Comparison of ENCODE assay signal across 1 cellular context in the genomic region with DNA sequence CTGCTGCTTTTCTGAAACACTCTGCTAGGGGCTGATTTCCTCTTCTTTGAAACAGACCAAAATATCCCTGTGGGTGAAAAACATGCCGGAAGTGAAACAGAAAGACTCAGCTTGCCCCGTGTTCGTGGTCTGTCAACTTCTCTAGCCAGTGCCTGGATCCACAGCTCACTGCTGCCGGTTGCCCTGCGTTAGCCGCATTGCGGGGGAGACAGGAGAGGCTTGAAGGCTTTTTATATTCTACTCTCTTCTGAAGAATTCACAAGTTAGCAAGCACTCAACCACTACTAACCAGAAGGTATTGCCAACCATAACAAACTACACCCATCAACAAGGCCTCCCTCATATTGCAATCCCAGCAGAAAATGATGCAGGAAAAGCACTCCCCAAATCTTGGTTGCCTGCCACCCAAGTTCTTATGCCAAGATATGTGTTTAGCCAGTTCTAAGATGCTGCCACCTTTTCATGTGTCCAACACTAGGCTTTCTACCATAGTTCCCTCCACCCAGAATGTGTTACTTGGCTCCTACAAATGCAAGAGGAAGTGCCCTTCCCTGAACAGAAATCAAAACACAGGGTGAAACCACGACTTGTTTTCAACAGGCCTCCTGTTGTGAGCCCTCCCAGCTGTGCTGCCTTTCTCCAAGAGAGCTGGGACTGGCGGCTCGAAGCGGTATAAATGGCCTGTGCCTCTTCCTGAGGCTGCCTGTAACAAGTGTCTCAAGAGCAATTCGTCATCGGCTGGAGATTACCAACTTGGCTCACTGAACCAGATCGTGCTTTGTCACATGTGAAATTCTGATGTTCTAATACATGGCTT.
TF ChIP-seq lines count a peak whose summit lies in the region.

No MANE protein-coding gene starts in this region.

TF ChIP-seq in GM12878, 131 proteins besides CTCF, POLR2A, EP300 and RAD21 (continued from another document):
- TF ChIP-seq, protein P1, sequence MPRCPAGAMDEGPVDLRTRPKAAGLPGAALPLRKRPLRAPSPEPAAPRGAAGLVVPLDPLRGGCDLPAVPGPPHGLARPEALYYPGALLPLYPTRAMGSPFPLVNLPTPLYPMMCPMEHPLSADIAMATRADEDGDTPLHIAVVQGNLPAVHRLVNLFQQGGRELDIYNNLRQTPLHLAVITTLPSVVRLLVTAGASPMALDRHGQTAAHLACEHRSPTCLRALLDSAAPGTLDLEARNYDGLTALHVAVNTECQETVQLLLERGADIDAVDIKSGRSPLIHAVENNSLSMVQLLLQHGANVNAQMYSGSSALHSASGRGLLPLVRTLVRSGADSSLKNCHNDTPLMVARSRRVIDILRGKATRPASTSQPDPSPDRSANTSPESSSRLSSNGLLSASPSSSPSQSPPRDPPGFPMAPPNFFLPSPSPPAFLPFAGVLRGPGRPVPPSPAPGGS (IDR thresholded peaks at IDR 0.05; ENCODE audit: borderline replicate concordance, insufficient read depth, low read depth, low read length, poor library complexity, severe bottlenecking): no peak
- TF ChIP-seq EGR1 (IDR thresholded peaks at IDR 0.05; ENCODE audit: borderline replicate concordance in 1 of 2, low read depth in 2 of 2, low read length in 2 of 2) (peak in 1 of 2 experiments; percentile 78; a peak in 2 of 3 replicates), ZNF217 (IDR thresholded peaks at IDR 0.05) (no peak)
TF ChIP-seq in GM12878: peak in this region for 21.
